In the genomic region with DNA sequence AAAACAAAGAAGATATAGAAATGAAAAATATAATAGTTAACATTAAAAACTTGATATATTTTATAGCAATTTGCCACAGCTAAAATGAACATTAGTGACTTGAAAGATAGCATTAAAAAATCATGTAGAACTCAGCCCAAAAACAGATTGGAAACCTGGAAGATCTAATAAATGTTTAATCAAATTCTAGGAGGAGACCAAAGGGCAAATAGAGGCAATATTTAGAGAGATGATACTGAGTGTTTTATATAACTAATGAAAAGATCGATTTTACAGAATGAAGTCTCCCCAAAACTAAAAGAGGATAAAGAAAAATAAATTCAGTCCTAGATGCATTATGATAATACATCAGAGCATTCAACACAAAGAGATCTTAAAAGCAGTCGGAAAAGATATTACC, we compare ENCODE assay signal across 39 cellular contexts.
"Had no signal": no experiment of that assay in that cellular context is flagged by ENCODE, and none has a peak within 500 bp of the region (broad histone marks: within the 10 kb centered on the region; RNA-seq: fewer than 3 reads in every experiment).

No MANE protein-coding gene starts in this region.

- H3K4me1 Mint-ChIP-seq: activated CD4-positive, alpha-beta memory T cell treated with anti-CD3 and anti-CD28 coated beads, Interleukin-2, amount 10 ng/mL, durations not matched to agents 7 days and 5 days; activated CD4-positive, alpha-beta T cell treated with anti-CD3 and anti-CD28 coated beads for 36 hours; activated CD4-positive, alpha-beta T cell treated with anti-CD3 and anti-CD28 coated beads, Interleukin-2, amount 10 ng/mL, durations not matched to agents 7 days and 5 days; activated CD8-positive, alpha-beta memory T cell treated with anti-CD3 and anti-CD28 coated beads, Interleukin-2, amount 10 ng/mL, durations not matched to agents 7 days and 5 days; activated naive CD4-positive, alpha-beta T cell treated with anti-CD3 and anti-CD28 coated beads, Interleukin-2, amount 10 ng/mL, durations not matched to agents 7 days and 5 days; activated naive CD4-positive, alpha-beta T cell treated with anti-CD3 and anti-CD28 coated beads, Interleukin-2, amount 50 U/mL, for 24 hours; activated naive CD8-positive, alpha-beta T cell treated with anti-CD3 and anti-CD28 coated beads, Interleukin-2, amount 10 ng/mL, durations not matched to agents 7 days and 5 days; activated naive CD8-positive, alpha-beta T cell treated with anti-CD3 and anti-CD28 coated beads, Interleukin-2, amount 50 U/mL, for 24 hours; brain; central memory CD8-positive, alpha-beta T cell had no signal

- H3K27me3 ChIP-seq: ascending aorta, cardiac muscle cell had no signal

- ATAC-seq: activated CD4-positive, alpha-beta T cell treated with anti-CD3 and anti-CD28 coated beads for 36 hours; activated CD4-positive, CD25-positive, alpha-beta regulatory T cell treated with anti-CD3 and anti-CD28 coated beads, Interleukin-2, amount 50 U/mL, for 24 hours; activated CD8-positive, alpha-beta memory T cell treated with anti-CD3 and anti-CD28 coated beads, Interleukin-2, amount 10 ng/mL, durations not matched to agents 7 days and 5 days; activated CD8-positive, alpha-beta T cell treated with anti-CD3 and anti-CD28 coated beads, Interleukin-2, amount 10 ng/mL, durations not matched to agents 7 days and 5 days; activated naive CD8-positive, alpha-beta T cell treated with anti-CD3 and anti-CD28 coated beads, Interleukin-2, amount 50 U/mL, for 24 hours had no signal

- H3K4me1 ChIP-seq: ascending aorta had no signal

- H3K9me3 Mint-ChIP-seq: activated CD4-positive, alpha-beta memory T cell treated with anti-CD3 and anti-CD28 coated beads, Interleukin-2, amount 10 ng/mL, durations not matched to agents 7 days and 5 days; activated naive CD4-positive, alpha-beta T cell treated with anti-CD3 and anti-CD28 coated beads, Interleukin-2, amount 10 ng/mL, durations not matched to agents 7 days and 5 days; activated naive CD8-positive, alpha-beta T cell treated with anti-CD3 and anti-CD28 coated beads, Interleukin-2, amount 10 ng/mL, durations not matched to agents 7 days and 5 days; central memory CD8-positive, alpha-beta T cell; T-helper 1 cell treated with Interleukin-12 subunit alpha and Interleukin-12 subunit beta and Interleukin-4 antibody, amounts not matched to agents 30 μg/mL and 1 μg/mL, for 36 hours had no signal

- DNase-seq: activated CD4-positive, alpha-beta memory T cell treated with anti-CD3 and anti-CD28 coated beads, Interleukin-2, amount 10 ng/mL, durations not matched to agents 7 days and 5 days; activated CD4-positive, alpha-beta T cell treated with anti-CD3 and anti-CD28 coated beads for 1 hour; activated CD4-positive, alpha-beta T cell treated with anti-CD3 and anti-CD28 coated beads for 36 hours; activated CD4-positive, alpha-beta T cell treated with anti-CD3 and anti-CD28 coated beads for 48 hours; activated CD4-positive, alpha-beta T cell treated with anti-CD3 and anti-CD28 coated beads, Interleukin-2, amount 10 ng/mL, durations not matched to agents 7 days and 5 days; activated CD4-positive, alpha-beta T cell treated with anti-CD3 and anti-CD28 coated beads, Interleukin-2, amount 50 U/mL, for 48 hours; activated CD4-positive, CD25-positive, alpha-beta regulatory T cell; activated CD8-positive, alpha-beta memory T cell treated with anti-CD3 and anti-CD28 coated beads for 24 hours; activated CD8-positive, alpha-beta memory T cell treated with anti-CD3 and anti-CD28 coated beads, Interleukin-2, amount 10 ng/mL, durations not matched to agents 7 days and 5 days; activated CD8-positive, alpha-beta memory T cell treated with anti-CD3 and anti-CD28 coated beads, Interleukin-2, amount 50 U/mL, for 48 hours; activated CD8-positive, alpha-beta T cell treated with anti-CD3 and anti-CD28 coated beads, Interleukin-2, amount 10 ng/mL, durations not matched to agents 7 days and 5 days; activated effector memory CD4-positive, alpha-beta T cell treated with Interleukin-2 at 50 U/mL for 16 hours; activated gamma-delta T cell; activated naive CD4-positive, alpha-beta T cell treated with anti-CD3 and anti-CD28 coated beads, Interleukin-2, amount 10 ng/mL, durations not matched to agents 7 days and 5 days; activated naive CD4-positive, alpha-beta T cell treated with Interleukin-2 at 50 U/mL for 16 hours; activated naive CD8-positive, alpha-beta T cell treated with anti-CD3 and anti-CD28 coated beads, Interleukin-2, amount 10 ng/mL, durations not matched to agents 7 days and 5 days; activated naive CD8-positive, alpha-beta T cell treated with anti-CD3 and anti-CD28 coated beads, Interleukin-2, amount 50 U/mL, for 24 hours; activated T-cell treated with anti-CD3 and anti-CD28 coated beads, Interleukin-2, amount 50 U/mL, for 24 hours; activated T-cell treated with anti-CD3 and anti-CD28 coated beads, Interleukin-2, amount 50 U/mL, for 48 hours; amygdala; anterior cingulate cortex; caudate nucleus; cerebellar nuclear complex; T-helper 1 cell; T-helper 2 cell; T-helper 9 cell had no signal

- H3K4me3 ChIP-seq: ascending aorta, cardiac muscle cell had no signal

- H3K36me3 ChIP-seq: cardiac muscle cell had no signal

- H3K27ac Mint-ChIP-seq: activated CD4-positive, alpha-beta memory T cell treated with anti-CD3 and anti-CD28 coated beads, Interleukin-2, amount 10 ng/mL, durations not matched to agents 7 days and 5 days; activated CD4-positive, alpha-beta T cell treated with anti-CD3 and anti-CD28 coated beads for 36 hours; activated CD4-positive, alpha-beta T cell treated with anti-CD3 and anti-CD28 coated beads, Interleukin-2, amount 10 ng/mL, durations not matched to agents 7 days and 5 days; activated CD8-positive, alpha-beta memory T cell treated with anti-CD3 and anti-CD28 coated beads, Interleukin-2, amount 10 ng/mL, durations not matched to agents 7 days and 5 days; activated CD8-positive, alpha-beta T cell treated with anti-CD3 and anti-CD28 coated beads, Interleukin-2, amount 10 ng/mL, durations not matched to agents 7 days and 5 days; activated naive CD4-positive, alpha-beta T cell treated with anti-CD3 and anti-CD28 coated beads, Interleukin-2, amount 10 ng/mL, durations not matched to agents 7 days and 5 days; activated naive CD4-positive, alpha-beta T cell treated with anti-CD3 and anti-CD28 coated beads, Interleukin-2, amount 50 U/mL, for 24 hours; activated naive CD8-positive, alpha-beta T cell; activated naive CD8-positive, alpha-beta T cell treated with anti-CD3 and anti-CD28 coated beads, Interleukin-2, amount 10 ng/mL, durations not matched to agents 7 days and 5 days; activated naive CD8-positive, alpha-beta T cell treated with anti-CD3 and anti-CD28 coated beads, Interleukin-2, amount 50 U/mL, for 24 hours; activated T-cell treated with anti-CD3 and anti-CD28 coated beads, Interleukin-2, amount 50 U/mL, for 24 hours; activated T-helper 2 cell treated with anti-CD3 and anti-CD28 coated beads, Interferon-gamma antibody, Interleukin-2, Interleukin-4, amounts not matched to agents 10 μg/mL and 5 μg/mL and 100 μg/mL, durations not matched to agents 14 hours and 24 hours and 36 hours; brain; T-helper 1 cell treated with Interleukin-12 subunit alpha and Interleukin-12 subunit beta and Interleukin-4 antibody, amounts not matched to agents 30 μg/mL and 1 μg/mL, for 36 hours; T-helper 2 cell treated with Interferon-gamma antibody and Interleukin-4, amounts not matched to agents 5 μg/mL and 100 μg/mL, for 36 hours had no signal

- H3K4me3 Mint-ChIP-seq: activated CD4-positive, alpha-beta memory T cell treated with anti-CD3 and anti-CD28 coated beads, Interleukin-2, amount 10 ng/mL, durations not matched to agents 7 days and 5 days; activated CD4-positive, alpha-beta T cell treated with anti-CD3 and anti-CD28 coated beads for 36 hours; activated CD4-positive, alpha-beta T cell treated with anti-CD3 and anti-CD28 coated beads, Interleukin-2, amount 10 ng/mL, durations not matched to agents 7 days and 5 days; activated CD8-positive, alpha-beta memory T cell treated with anti-CD3 and anti-CD28 coated beads, Interleukin-2, amount 10 ng/mL, durations not matched to agents 7 days and 5 days; activated CD8-positive, alpha-beta T cell treated with anti-CD3 and anti-CD28 coated beads, Interleukin-2, amount 10 ng/mL, durations not matched to agents 7 days and 5 days; activated naive CD4-positive, alpha-beta T cell treated with anti-CD3 and anti-CD28 coated beads, Interleukin-2, amount 10 ng/mL, durations not matched to agents 7 days and 5 days; activated naive CD4-positive, alpha-beta T cell treated with anti-CD3 and anti-CD28 coated beads, Interleukin-2, amount 50 U/mL, for 24 hours; activated naive CD8-positive, alpha-beta T cell; activated naive CD8-positive, alpha-beta T cell treated with anti-CD3 and anti-CD28 coated beads, Interleukin-2, amount 10 ng/mL, durations not matched to agents 7 days and 5 days; activated naive CD8-positive, alpha-beta T cell treated with anti-CD3 and anti-CD28 coated beads, Interleukin-2, amount 50 U/mL, for 24 hours; activated T-cell treated with anti-CD3 and anti-CD28 coated beads, Interleukin-2, amount 50 U/mL, for 24 hours; brain; central memory CD8-positive, alpha-beta T cell; T-helper 1 cell treated with Interleukin-12 subunit alpha and Interleukin-12 subunit beta and Interleukin-4 antibody, amounts not matched to agents 30 μg/mL and 1 μg/mL, for 36 hours; T-helper 2 cell treated with Interferon-gamma antibody and Interleukin-4, amounts not matched to agents 5 μg/mL and 100 μg/mL, for 36 hours had no signal

- FAIRE-seq: bronchial epithelial cell, TTC549 had no signal

- H3K9me3 ChIP-seq: ascending aorta had no signal

- H3K27me3 Mint-ChIP-seq: activated CD4-positive, alpha-beta memory T cell treated with anti-CD3 and anti-CD28 coated beads, Interleukin-2, amount 10 ng/mL, durations not matched to agents 7 days and 5 days; activated CD4-positive, alpha-beta T cell treated with anti-CD3 and anti-CD28 coated beads for 36 hours; activated CD4-positive, alpha-beta T cell treated with anti-CD3 and anti-CD28 coated beads, Interleukin-2, amount 10 ng/mL, durations not matched to agents 7 days and 5 days; activated CD8-positive, alpha-beta memory T cell treated with anti-CD3 and anti-CD28 coated beads, Interleukin-2, amount 10 ng/mL, durations not matched to agents 7 days and 5 days; activated naive CD4-positive, alpha-beta T cell treated with anti-CD3 and anti-CD28 coated beads, Interleukin-2, amount 10 ng/mL, durations not matched to agents 7 days and 5 days; activated naive CD4-positive, alpha-beta T cell treated with anti-CD3 and anti-CD28 coated beads, Interleukin-2, amount 50 U/mL, for 24 hours; activated naive CD8-positive, alpha-beta T cell; activated naive CD8-positive, alpha-beta T cell treated with anti-CD3 and anti-CD28 coated beads, Interleukin-2, amount 10 ng/mL, durations not matched to agents 7 days and 5 days; activated naive CD8-positive, alpha-beta T cell treated with anti-CD3 and anti-CD28 coated beads, Interleukin-2, amount 50 U/mL, for 24 hours; activated T-cell treated with anti-CD3 and anti-CD28 coated beads, Interleukin-2, amount 50 U/mL, for 24 hours; brain; central memory CD8-positive, alpha-beta T cell had no signal

- H3K27ac ChIP-seq: ascending aorta, cardiac muscle cell, VCaP had no signal
